ENCODE assay signal across 9 cellular contexts in the genomic region with DNA sequence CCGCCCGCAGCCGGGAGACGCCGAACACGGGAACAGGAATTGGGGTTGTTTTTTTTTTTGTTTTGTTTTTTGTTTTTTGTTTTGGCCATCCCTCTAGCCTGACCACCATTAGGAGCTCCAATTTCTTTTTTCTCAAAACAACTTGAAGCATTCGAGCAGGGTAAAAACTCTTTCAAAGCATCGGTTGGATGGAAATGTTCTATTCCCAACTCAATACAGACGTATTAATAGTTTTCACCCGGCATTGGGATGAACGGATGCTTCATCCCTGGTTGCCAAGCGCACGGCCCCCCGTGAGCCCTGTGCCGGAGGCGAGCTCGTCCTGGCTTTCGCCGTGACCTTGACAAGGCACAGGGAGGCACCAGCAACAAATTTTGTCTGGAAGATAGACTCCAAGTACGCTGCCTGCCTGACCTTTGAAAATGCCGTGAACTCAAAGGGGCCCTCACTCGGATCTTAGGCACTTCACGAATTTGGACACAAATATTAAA. TPM values are rescaled to one million over a fixed set of nuclear protein-coding genes. Genes with fewer than 3 reads are reported as not detected.
A peak's percentile ranks its signal among the peaks of the same experiment; 100 is the strongest.
DNase-seq lines count a peak whose midpoint lies in the region; ATAC-seq and TF ChIP-seq lines count a peak whose summit lies in the region.
"Had no signal": no experiment of that assay in that cellular context is flagged by ENCODE, and none has a peak within 500 bp of the region (broad histone marks: within the 10 kb centered on the region; RNA-seq: fewer than 3 reads in every experiment).

No MANE protein-coding gene starts in this region.

- no peaks in the 10 kb centered on the region for H3K36me3 Mint-ChIP-seq in effector memory CD8-positive, alpha-beta T cell (ENCODE audit: insufficient read depth)

- peak overlapping the region; percentile 46 to 68 for H3K4me3 Mint-ChIP-seq in effector memory CD8-positive, alpha-beta T cell

- ATAC-seq in effector memory CD8-positive, alpha-beta T cell (replicated peaks) = no peak
- no peak for ATAC-seq in psoas muscle
- no peak for ATAC-seq in left lung
- ATAC-seq in HG02678 (IDR thresholded peaks at IDR 0.05; ENCODE audit: unreplicated experiment) = no peak

- H3K27ac Mint-ChIP-seq in effector memory CD8-positive, alpha-beta T cell = no peak overlapping the region

- peaks cover 8% of the 10 kb centered on the region for H3K9me3 ChIP-seq in psoas muscle
- H3K9me3 ChIP-seq in left lung = no peaks in the 10 kb centered on the region
- no peaks in the 10 kb centered on the region for H3K9me3 ChIP-seq in thyroid gland

- 1 to 32% (median 2%) methylated on average over 17 to 23 of the region's 23 CpGs for WGBS in psoas muscle, 3 donors
- WGBS in thyroid gland, 2 donors = 7 to 9% methylated on average over 20 to 23 of the region's 23 CpGs

- H3K27me3 Mint-ChIP-seq in effector memory CD8-positive, alpha-beta T cell = peaks cover 15 to 26% of the 10 kb centered on the region in 2 donors

- H3K27ac ChIP-seq in psoas muscle (no peak overlapping the region), left lung (no peak overlapping the region), thyroid gland (no peak overlapping the region)

- peak overlapping the region; percentile 57 for H3K4me3 ChIP-seq in psoas muscle
- peak overlapping the region in 1 of 2 donors; percentile 36 for H3K4me3 ChIP-seq in left lung
- H3K4me3 ChIP-seq in thyroid gland (replicated peaks in 1 of 3) = peak overlapping the region in 1 of 3 donors; percentile 12

- intact Hi-C loops in psoas muscle (cut with DNase I) = no loop called here
- intact Hi-C loops in left lung (cut with DNase I) = no loop called here
- intact Hi-C loops in thyroid gland (cut with DNase I) = no loop called here

- peaks cover 0 to 2% of the 10 kb centered on the region in 2 donors for H3K4me1 Mint-ChIP-seq in effector memory CD8-positive, alpha-beta T cell (ENCODE audit: low read depth in 2 of 2)

- H3K4me1 ChIP-seq in psoas muscle (no peaks in the 10 kb centered on the region), left lung (peaks cover 0 to 8% of the 10 kb centered on the region in 2 donors), thyroid gland (peaks cover 0 to 8% of the 10 kb centered on the region in 2 donors)

- no peaks in the 10 kb centered on the region for H3K9me3 Mint-ChIP-seq in effector memory CD8-positive, alpha-beta T cell

- peak; percentile 2 for DNase-seq in NCI-H146 (lab: John Stamatoyannopoulos, UW)
- DNase-seq in NCI-H146 treated with DMSO at 0.1 percent for 48 hours (lab: John Stamatoyannopoulos, UW; ENCODE audit: unreplicated experiment) = no peak
- peak; percentile 16 for DNase-seq in HK-2 (ENCODE audit: unreplicated experiment)
- no peak for DNase-seq in effector memory CD8-positive, alpha-beta T cell
- DNase-seq in psoas muscle = no peak
- DNase-seq in left lung = no peak
- no peak for DNase-seq in thyroid gland

- TF ChIP-seq CTCF in psoas muscle (IDR thresholded peaks at IDR 0.05) = peak; percentile 30
- TF ChIP-seq CTCF in left lung (IDR thresholded peaks at IDR 0.05) = peak in 1 of 2 donors; percentile 28
- TF ChIP-seq CTCF in thyroid gland (IDR thresholded peaks at IDR 0.05) = no peak

- H3K36me3 ChIP-seq in psoas muscle (ENCODE audit: insufficient read depth in 1 of 2, low read depth in 1 of 2) (no peaks in the 10 kb centered on the region), left lung (no peaks in the 10 kb centered on the region), thyroid gland (no peaks in the 10 kb centered on the region)

- H3K27me3 ChIP-seq in psoas muscle (ENCODE audit: insufficient read depth in 3 of 3, low read length in 2 of 3) (peaks cover 0 to 42% (median 0%) of the 10 kb centered on the region in 3 donors), left lung (peaks cover 7 to 27% of the 10 kb centered on the region in 2 donors), thyroid gland (peaks cover 3% of the 10 kb centered on the region)

- TF ChIP-seq POLR2A in thyroid gland (IDR thresholded peaks at IDR 0.05) = no peak

RNA-seq across cellular contexts. Expression of gene MAP3K15, which starts 0.4 kb away (rescaled TPM):
- total RNA-seq in psoas muscle (under 1 TPM in 1 of 4 donors, not detected in 3; 0.10 TPM), left lung (under 1 TPM; 0.24 to 0.41 TPM), thyroid gland (not detected)
- under 1 TPM; 0.08 to 0.30 (median 0.09) TPM for polyA plus RNA-seq in psoas muscle
- total RNA-seq: subcutaneous adipose tissue had no signal

Comparison
In these comparisons a context has a peak if more than half of its experiments do, and no peak if none do; other contexts are left out.
1. DNase-seq: peak in NCI-H146 (single experiment) and HK-2 (single experiment); none in NCI-H146 treated with DMSO at 0.1 percent for 48 hours (single experiment), effector memory CD8-positive, alpha-beta T cell (0 of 3), psoas muscle (0 of 2), left lung (0 of 2) and thyroid gland (0 of 2).